13 cellular contexts compared by ENCODE assay signal in the genomic region with DNA sequence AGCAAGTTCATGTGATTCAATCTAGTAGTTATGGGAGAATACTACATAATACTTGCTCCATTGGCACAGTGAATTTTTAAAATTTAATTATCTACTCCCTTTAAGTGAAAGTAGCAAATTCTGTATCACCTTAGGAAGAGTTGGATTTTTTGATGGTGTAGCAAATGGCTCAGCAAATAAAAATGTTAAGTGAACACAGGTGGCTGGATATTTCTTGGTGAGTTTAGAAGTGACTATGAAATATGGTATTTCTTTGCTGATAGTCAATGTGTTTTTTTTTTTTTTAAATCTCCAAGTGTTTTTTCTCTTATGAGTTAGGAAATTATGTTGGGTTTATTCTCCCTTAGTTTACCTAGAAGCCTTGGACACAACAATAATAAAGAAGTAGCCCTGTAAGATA.
DNase-seq lines count a peak whose midpoint lies in the region; ATAC-seq and TF ChIP-seq lines count a peak whose summit lies in the region.
"Had no signal": no experiment of that assay in that cellular context is flagged by ENCODE, and none has a peak within 500 bp of the region (broad histone marks: within the 10 kb centered on the region; RNA-seq: fewer than 3 reads in every experiment).

No MANE protein-coding gene starts in this region.

- no peak overlapping the region; the same call in 1 of the 2 replicates for H3K4me3 ChIP-seq in SJCRH30
- no peak overlapping the region for H3K4me3 ChIP-seq in fibroblast of lung (replicated peaks in 1 of 4; ENCODE audit: control extremely low read depth in 1 of 4, insufficient read depth in 1 of 4, low read depth in 3 of 4, low read length in 4 of 4)
- H3K4me3 ChIP-seq in subcutaneous abdominal adipose tissue (ENCODE audit: low read depth in 1 of 5, low read length in 5 of 5): no peak overlapping the region
- H3K4me3 ChIP-seq: SK-N-MC had no signal

- H2AFZ ChIP-seq in fibroblast of lung (ENCODE audit: low read length): no peak overlapping the region

- no peak overlapping the region for H3K9ac ChIP-seq in fibroblast of lung (ENCODE audit: insufficient read depth, low read length)
- no peak overlapping the region for H3K9ac ChIP-seq in subcutaneous abdominal adipose tissue (ENCODE audit: low read length in 5 of 5)

- DNase-seq in activated T-cell treated with anti-CD3 and anti-CD28 coated beads, Interleukin-2, amount 50 U/mL, for 4 hours: no peak
- no peak for DNase-seq in activated T-cell treated with anti-CD3 and anti-CD28 coated beads, Interleukin-2, amount 50 U/mL, for 1 hour
- no peak for DNase-seq in SJCRH30
- DNase-seq in fibroblast of lung (ENCODE audit: low read depth in 2 of 2): peak in 1 of 2 donors; percentile 47
- DNase-seq in HUDEP-2 (lab: John Stamatoyannopoulos, UW; ENCODE audit: unreplicated experiment in 76 of 76): no peak
- no peak for DNase-seq in germinal center (ENCODE audit: low spot score)
- DNase-seq in NCI-H82 (lab: John Stamatoyannopoulos, UW): no peak
- DNase-seq: NCI-H1436 treated with DMSO at 0.1 percent for 48 hours, NCI-H748 treated with DMSO at 0.1 percent for 48 hours, nephron progenitor cell had no signal

- no peaks in the 10 kb centered on the region for H3K9me3 Mint-ChIP-seq in activated T-cell treated with anti-CD3 and anti-CD28 coated beads, Interleukin-2, amount 50 U/mL, for 4 hours
- H3K9me3 Mint-ChIP-seq: brain, nephron progenitor cell had no signal

- peak overlapping the region; percentile 29 for H3K4me3 Mint-ChIP-seq in activated T-cell treated with anti-CD3 and anti-CD28 coated beads, Interleukin-2, amount 50 U/mL, for 4 hours

- peaks cover 32% of the 10 kb centered on the region for H3K4me1 Mint-ChIP-seq in activated T-cell treated with anti-CD3 and anti-CD28 coated beads, Interleukin-2, amount 50 U/mL, for 4 hours (ENCODE audit: low read depth)

- H3K36me3 Mint-ChIP-seq in activated T-cell treated with anti-CD3 and anti-CD28 coated beads, Interleukin-2, amount 50 U/mL, for 4 hours (ENCODE audit: insufficient read depth): peaks cover 10% of the 10 kb centered on the region

- TF ChIP-seq CTCF in fibroblast of lung (conservative IDR thresholded peaks at IDR 0.05 in 1 of 2, IDR thresholded peaks at IDR 0.05 in 1 of 2; ENCODE audit: low read depth in 1 of 2, low read length in 2 of 2): no peak

- no peaks in the 10 kb centered on the region for H3K27me3 Mint-ChIP-seq in activated T-cell treated with anti-CD3 and anti-CD28 coated beads, Interleukin-2, amount 50 U/mL, for 4 hours (ENCODE audit: low read depth)
- H3K27me3 Mint-ChIP-seq: brain had no signal

- no peaks in the 10 kb centered on the region for H3K79me2 ChIP-seq in fibroblast of lung (ENCODE audit: control insufficient read depth, insufficient read depth, low read length)

- H4K20me1 ChIP-seq in fibroblast of lung (ENCODE audit: control insufficient read depth, extremely low read depth, insufficient read depth, low read length): no peaks in the 10 kb centered on the region

- H3K9me3 ChIP-seq in SJCRH30 (replicated peaks): no peaks in the 10 kb centered on the region
- H3K9me3 ChIP-seq in fibroblast of lung (ENCODE audit: control insufficient read depth, insufficient read depth, low read depth, low read length): no peaks in the 10 kb centered on the region
- H3K9me3 ChIP-seq in subcutaneous abdominal adipose tissue (ENCODE audit: control insufficient read depth in 5 of 5, low read length in 5 of 5): no peaks in the 10 kb centered on the region

- H3K4me2 ChIP-seq in fibroblast of lung (ENCODE audit: extremely low read depth, insufficient read depth, low read length): no peak overlapping the region

- H3K36me3 ChIP-seq in SJCRH30: no peaks in the 10 kb centered on the region
- no peaks in the 10 kb centered on the region for H3K36me3 ChIP-seq in fibroblast of lung (ENCODE audit: control insufficient read depth, insufficient read depth, low read length)
- H3K36me3 ChIP-seq in subcutaneous abdominal adipose tissue (ENCODE audit: control insufficient read depth in 5 of 5, insufficient read depth in 5 of 5, low read length in 5 of 5): no peaks in the 10 kb centered on the region

- H3K27me3 ChIP-seq in SJCRH30: no peaks in the 10 kb centered on the region
- no peaks in the 10 kb centered on the region for H3K27me3 ChIP-seq in fibroblast of lung (ENCODE audit: control insufficient read depth, insufficient read depth, low read length)
- H3K27me3 ChIP-seq in subcutaneous abdominal adipose tissue (ENCODE audit: control insufficient read depth in 5 of 5, insufficient read depth in 4 of 5, low read length in 5 of 5): no peaks in the 10 kb centered on the region

- peaks cover 4% of the 10 kb centered on the region; the same call in 1 of the 2 replicates for H3K4me1 ChIP-seq in SJCRH30
- H3K4me1 ChIP-seq in fibroblast of lung (ENCODE audit: control insufficient read depth, extremely low read depth, insufficient read depth, low read length): peaks cover 3% of the 10 kb centered on the region
- peaks cover 0 to 33% (median 10%) of the 10 kb centered on the region in 5 donors for H3K4me1 ChIP-seq in subcutaneous abdominal adipose tissue (ENCODE audit: control insufficient read depth in 5 of 5, insufficient read depth in 5 of 5, low read length in 5 of 5)

- ATAC-seq in activated T-cell treated with anti-CD3 and anti-CD28 coated beads, Interleukin-2, amount 50 U/mL, for 4 hours: no peak

- H3K27ac ChIP-seq in SJCRH30 (peak overlapping the region; percentile 61; the same call in 1 of the 2 replicates), fibroblast of lung (ENCODE audit: insufficient read depth, low read length) (peak overlapping the region; percentile 95), subcutaneous abdominal adipose tissue (ENCODE audit: low read depth, low read length) (peak overlapping the region; percentile 89)
- H3K27ac ChIP-seq: SK-N-MC had no signal
